In genomic region chrX:24993887-24994286, GRCh38 we compare ENCODE assay signal across 33 cellular contexts. TPM values are rescaled to one million over a fixed set of nuclear protein-coding genes. Genes with fewer than 3 reads are reported as not detected.
"Had no signal": no experiment of that assay in that cellular context is flagged by ENCODE, and none has a peak within 500 bp of the region (broad histone marks: within the 10 kb centered on the region; RNA-seq: fewer than 3 reads in every experiment).

No MANE protein-coding gene starts in this region.

- DNase-seq: hippocampal formation; immature natural killer cell; left ventricle myocardium inferior; mesendoderm; naive B cell; natural killer cell; nephron progenitor cell; nucleus accumbens; pancreas; posterior cingulate gyrus; retina; right cardiac atrium; stimulated activated CD4-positive, alpha-beta T cell treated with anti-CD3 and anti-CD28 coated beads, Interleukin-12 subunit alpha, Interleukin-12 subunit beta, amount 100 ng/mL, for 4 hours; stimulated activated CD4-positive, alpha-beta T cell treated with anti-CD3 and anti-CD28 coated beads, Interleukin-15, amount 100 ng/mL, for 24 hours; stimulated activated CD4-positive, alpha-beta T cell treated with anti-CD3 and anti-CD28 coated beads, Interleukin-4, amount 100 ng/mL, for 24 hours; stimulated activated CD8-positive, alpha-beta memory T cell treated with anti-CD3 and anti-CD28 coated beads, Interleukin-4, amount 100 ng/mL, for 48 hours; stimulated activated naive CD4-positive, alpha-beta T cell treated with Interleukin-2 at 50 U/mL for 16 hours; stimulated activated naive CD8-positive, alpha-beta T cell treated with anti-CD3 and anti-CD28 coated beads, Interleukin-15, amount 100 ng/mL, for 72 hours; substantia nigra; uterus had no signal

- H3K4me3 Mint-ChIP-seq: immature natural killer cell; mesothelial cell of epicardium; naive B cell; natural killer cell; nephron progenitor cell; stimulated activated memory B cell treated with anti-CD40 and anti-IgM and Interleukin-4, amounts not matched to agents 10 μg/mL and 1 μg/mL and 100 μg/mL, for 72 hours; stimulated activated naive CD8-positive, alpha-beta T cell treated with anti-CD3 and anti-CD28 coated beads, Interleukin-15, amount 100 ng/mL, for 72 hours; type B pancreatic cell had no signal

- H3K36me3 ChIP-seq: left ventricle myocardium inferior, pancreas, prostate gland, tibial nerve, uterus had no signal

- H3K36me3 Mint-ChIP-seq: natural killer cell had no signal

- H3K27me3 ChIP-seq: pancreas had no signal

- FAIRE-seq: islet of Langerhans, pancreas had no signal

- H3K27ac Mint-ChIP-seq: immature natural killer cell; mesothelial cell of epicardium; naive B cell; natural killer cell; nephron progenitor cell; stimulated activated memory B cell treated with anti-CD40 and anti-IgM and Interleukin-4, amounts not matched to agents 10 μg/mL and 1 μg/mL and 100 μg/mL, for 72 hours; stimulated activated naive CD8-positive, alpha-beta T cell treated with anti-CD3 and anti-CD28 coated beads, Interleukin-15, amount 100 ng/mL, for 72 hours; type B pancreatic cell had no signal

- H3K27me3 Mint-ChIP-seq: stimulated activated memory B cell treated with anti-CD40 and anti-IgM and Interleukin-4, amounts not matched to agents 10 μg/mL and 1 μg/mL and 100 μg/mL, for 72 hours; stimulated activated naive CD8-positive, alpha-beta T cell treated with anti-CD3 and anti-CD28 coated beads, Interleukin-15, amount 100 ng/mL, for 72 hours had no signal

- H3K4me3 ChIP-seq: left ventricle myocardium inferior, lung, pancreas, prostate gland, skin epidermis, tibial nerve, uterus had no signal

- H3K4me1 Mint-ChIP-seq: immature natural killer cell; mesothelial cell of epicardium; naive B cell; natural killer cell; stimulated activated memory B cell treated with anti-CD40 and anti-IgM and Interleukin-4, amounts not matched to agents 10 μg/mL and 1 μg/mL and 100 μg/mL, for 72 hours; stimulated activated naive CD8-positive, alpha-beta T cell treated with anti-CD3 and anti-CD28 coated beads, Interleukin-15, amount 100 ng/mL, for 72 hours had no signal

- H3K9me3 ChIP-seq: left ventricle myocardium inferior, pancreas, prostate gland, tibial nerve, uterus had no signal

- H3K4me1 ChIP-seq: left ventricle myocardium inferior, pancreas, prostate gland, tibial nerve, uterus had no signal

- H3K9me3 Mint-ChIP-seq: immature natural killer cell; mesothelial cell of epicardium; natural killer cell; nephron progenitor cell; stimulated activated memory B cell treated with anti-CD40 and anti-IgM and Interleukin-4, amounts not matched to agents 10 μg/mL and 1 μg/mL and 100 μg/mL, for 72 hours; stimulated activated naive CD8-positive, alpha-beta T cell treated with anti-CD3 and anti-CD28 coated beads, Interleukin-15, amount 100 ng/mL, for 72 hours; type B pancreatic cell had no signal

- H3K27ac ChIP-seq: left ventricle myocardium inferior, pancreas, prostate gland, skin epidermis, tibial nerve, uterus had no signal

RNA-seq across cellular contexts. Expression of gene ARX, which starts 21.9 kb away (rescaled TPM):
- total RNA-seq: kidney epithelial cell, left ventricle myocardium inferior, lower leg skin, mesothelial cell of epicardium, natural killer cell, osteoblast, right cardiac atrium, sciatic nerve, tibial nerve, ureter had no signal
- polyA plus RNA-seq: immature natural killer cell, right cardiac atrium had no signal
